Comparison of ENCODE assay signal across 26 cellular contexts in genomic region chr11:27191061-27191460, GRCh38.
DNase-seq lines count a peak whose midpoint lies in the region; ATAC-seq, FAIRE-seq and TF ChIP-seq lines count a peak whose summit lies in the region.
"Had no signal": no experiment of that assay in that cellular context is flagged by ENCODE, and none has a peak within 500 bp of the region (broad histone marks: within the 10 kb centered on the region; RNA-seq: fewer than 3 reads in every experiment).

No MANE protein-coding gene starts in this region.

- H3K4me3 ChIP-seq in esophagus muscularis mucosa (no peak overlapping the region), pancreas (no peak overlapping the region), PC-3 (ENCODE audit: low read length) (no peak overlapping the region)
- H3K4me3 ChIP-seq: A549; BLaER1 treated with 17β-estradiol and CSF1 and Interleukin-3, amounts not matched to agents 10 nM and 100 nM; GM23248 had no signal

- H3K27ac ChIP-seq in esophagus muscularis mucosa (replicated peaks in 1 of 4), result no peak overlapping the region
- no peak overlapping the region for H3K27ac ChIP-seq in pancreas
- H3K27ac ChIP-seq in PC-3 (ENCODE audit: low read length), result no peak overlapping the region
- H3K27ac ChIP-seq: A549; BLaER1 treated with 17β-estradiol and CSF1 and Interleukin-3, amounts not matched to agents 10 nM and 100 nM; GM23248 had no signal

- no peak for TF ChIP-seq CTCF in esophagus muscularis mucosa (IDR thresholded peaks at IDR 0.05)
- TF ChIP-seq CTCF in nephron (IDR thresholded peaks at IDR 0.05; ENCODE audit: unreplicated experiment in 3 of 3), result no peak
- no peak for TF ChIP-seq CTCF in pancreas (IDR thresholded peaks at IDR 0.05)
- TF ChIP-seq CTCF in PC-3 (conservative IDR thresholded peaks at IDR 0.05; ENCODE audit: low read depth, low read length), result no peak

- no peak overlapping the region for H3K9ac ChIP-seq in PC-3 (ENCODE audit: low read length)
- H3K9ac ChIP-seq: BLaER1 treated with 17β-estradiol and CSF1 and Interleukin-3, amounts not matched to agents 10 nM and 100 nM; GM23248 had no signal

- H3K79me2 ChIP-seq in PC-3 (ENCODE audit: low read length), result no peaks in the 10 kb centered on the region

- peaks cover 10% of the 10 kb centered on the region for H3K9me3 Mint-ChIP-seq in nephron
- H3K9me3 Mint-ChIP-seq: CD4-positive, alpha-beta T cell; CD8-positive, alpha-beta memory T cell had no signal

- no peaks in the 10 kb centered on the region for H3K36me3 ChIP-seq in esophagus muscularis mucosa
- H3K36me3 ChIP-seq in pancreas, result no peaks in the 10 kb centered on the region
- no peaks in the 10 kb centered on the region for H3K36me3 ChIP-seq in PC-3 (ENCODE audit: low read depth, low read length)
- H3K36me3 ChIP-seq: BE2C; BLaER1 treated with 17β-estradiol and CSF1 and Interleukin-3, amounts not matched to agents 10 nM and 100 nM had no signal

- H3K27me3 ChIP-seq in esophagus muscularis mucosa (no peaks in the 10 kb centered on the region), pancreas (no peaks in the 10 kb centered on the region), PC-3 (ENCODE audit: low read length) (no peaks in the 10 kb centered on the region)
- H3K27me3 ChIP-seq: BE2C; BLaER1 treated with 17β-estradiol and CSF1 and Interleukin-3, amounts not matched to agents 10 nM and 100 nM had no signal

- peak overlapping the region; percentile 18 to 37 (median 29) for H3K27ac Mint-ChIP-seq in nephron
- H3K27ac Mint-ChIP-seq: CD14-positive monocyte; CD4-positive, alpha-beta T cell; CD8-positive, alpha-beta memory T cell had no signal

- no peaks in the 10 kb centered on the region for H3F3A ChIP-seq in PC-3 (ENCODE audit: low read length, unreplicated experiment)

- peaks cover 56% of the 10 kb centered on the region for H3K4me1 Mint-ChIP-seq in nephron
- H3K4me1 Mint-ChIP-seq: CD14-positive monocyte; CD8-positive, alpha-beta memory T cell had no signal

- intact Hi-C loops in esophagus muscularis mucosa (cut with DNase I) (no loop called here), pancreas (cut with DNase I) (no loop called here), PC-3 (cut with micrococcal nuclease) (no loop called here)

- H3K4me1 ChIP-seq in esophagus muscularis mucosa (no peaks in the 10 kb centered on the region), pancreas (peaks cover 11 to 15% (median 15%) of the 10 kb centered on the region in 3 donors), PC-3 (ENCODE audit: insufficient read depth, low read length) (no peaks in the 10 kb centered on the region)
- H3K4me1 ChIP-seq: BE2C; BLaER1 treated with 17β-estradiol and CSF1 and Interleukin-3, amounts not matched to agents 10 nM and 100 nM had no signal

- TF ChIP-seq POLR2A in esophagus muscularis mucosa (IDR thresholded peaks at IDR 0.05; ENCODE audit: low read depth) (no peak), GM18505 (IDR thresholded peaks at IDR 0.05; ENCODE audit: borderline replicate concordance, extremely low read depth, insufficient read depth, insufficient read length) (no peak)

- H2AFZ ChIP-seq in PC-3 (ENCODE audit: low read length), result no peak overlapping the region
- H2AFZ ChIP-seq: GM23248 had no signal

- H3K9me2 ChIP-seq in PC-3 (replicated peaks; ENCODE audit: low read length), result no peaks in the 10 kb centered on the region

- H4K20me1 ChIP-seq in PC-3 (ENCODE audit: low read length), result no peaks in the 10 kb centered on the region
- H4K20me1 ChIP-seq: BLaER1 treated with 17β-estradiol and CSF1 and Interleukin-3, amounts not matched to agents 10 nM and 100 nM had no signal

- FAIRE-seq in pancreas (lab: Jason Lieb, UNC), result no peak
- FAIRE-seq: A549, D721Med, GM12891, H1 had no signal

- CTCF ChIA-PET in PC-3 (lab: Charles Lee), result no interaction called here

- BruUV-seq in PC-3 (replicated peaks; lab: Mats Ljungman, UMichigan), result no TSS peak

- H3K4me3 Mint-ChIP-seq in nephron, result no peak overlapping the region
- H3K4me3 Mint-ChIP-seq: CD14-positive monocyte; CD4-positive, alpha-beta T cell; CD8-positive, alpha-beta memory T cell had no signal

- no peak for ATAC-seq in pancreas
- no peak for ATAC-seq in PC-3
- ATAC-seq in HG03135 (IDR thresholded peaks at IDR 0.05; ENCODE audit: unreplicated experiment), result no peak
- no peak for ATAC-seq in GM18505 (IDR thresholded peaks at IDR 0.05; ENCODE audit: unreplicated experiment)
- ATAC-seq: A549 had no signal

- peaks cover 4% of the 10 kb centered on the region for H3K27me3 Mint-ChIP-seq in nephron (ENCODE audit: low read depth)

- H3K9me3 ChIP-seq in esophagus muscularis mucosa, result no peaks in the 10 kb centered on the region
- H3K9me3 ChIP-seq in pancreas, result no peaks in the 10 kb centered on the region
- H3K9me3 ChIP-seq in PC-3 (ENCODE audit: low read length), result no peaks in the 10 kb centered on the region
- H3K9me3 ChIP-seq: A549; BE2C; BLaER1 treated with 17β-estradiol and CSF1 and Interleukin-3, amounts not matched to agents 10 nM and 100 nM had no signal

- POLR2A ChIA-PET in PC-3 (lab: Charles Lee; ENCODE audit: unreplicated experiment), result no interaction called here

- peak; percentile 61 for DNase-seq in NCI-H446 treated with DMSO at 0.1 percent for 48 hours (lab: John Stamatoyannopoulos, UW)
- DNase-seq in esophagus muscularis mucosa (ENCODE audit: extremely low spot score), result peak; percentile 66
- DNase-seq in pancreas, result no peak
- DNase-seq in PC-3, result no peak
- DNase-seq: 8988T; ACHN; AML-193; BE2C; CD4-positive, alpha-beta T cell; CD8-positive, alpha-beta memory T cell; DMS 273 treated with DMSO at 0.1 percent for 48 hours; DMS79; EL; GF-D8; H7; HCEC 1CT had no signal

- TF ChIP-seq EP300 in esophagus muscularis mucosa (IDR thresholded peaks at IDR 0.05), result no peak

- H3K36me3 Mint-ChIP-seq in nephron (ENCODE audit: low read depth), result no peaks in the 10 kb centered on the region
- H3K36me3 Mint-ChIP-seq: CD14-positive monocyte; CD8-positive, alpha-beta memory T cell had no signal

- no peak overlapping the region for H3K4me2 ChIP-seq in PC-3 (ENCODE audit: low read length)
- H3K4me2 ChIP-seq: A549; BLaER1 treated with 17β-estradiol and CSF1 and Interleukin-3, amounts not matched to agents 10 nM and 100 nM had no signal

Comparison
In these comparisons a context has a peak if more than half of its experiments do, and no peak if none do; other contexts are left out.
1. DNase-seq: peak in NCI-H446 treated with DMSO at 0.1 percent for 48 hours (single experiment) and esophagus muscularis mucosa (single experiment); none in pancreas (0 of 6) and PC-3 (single experiment).